11 cellular contexts compared by ENCODE assay signal in the genomic region with DNA sequence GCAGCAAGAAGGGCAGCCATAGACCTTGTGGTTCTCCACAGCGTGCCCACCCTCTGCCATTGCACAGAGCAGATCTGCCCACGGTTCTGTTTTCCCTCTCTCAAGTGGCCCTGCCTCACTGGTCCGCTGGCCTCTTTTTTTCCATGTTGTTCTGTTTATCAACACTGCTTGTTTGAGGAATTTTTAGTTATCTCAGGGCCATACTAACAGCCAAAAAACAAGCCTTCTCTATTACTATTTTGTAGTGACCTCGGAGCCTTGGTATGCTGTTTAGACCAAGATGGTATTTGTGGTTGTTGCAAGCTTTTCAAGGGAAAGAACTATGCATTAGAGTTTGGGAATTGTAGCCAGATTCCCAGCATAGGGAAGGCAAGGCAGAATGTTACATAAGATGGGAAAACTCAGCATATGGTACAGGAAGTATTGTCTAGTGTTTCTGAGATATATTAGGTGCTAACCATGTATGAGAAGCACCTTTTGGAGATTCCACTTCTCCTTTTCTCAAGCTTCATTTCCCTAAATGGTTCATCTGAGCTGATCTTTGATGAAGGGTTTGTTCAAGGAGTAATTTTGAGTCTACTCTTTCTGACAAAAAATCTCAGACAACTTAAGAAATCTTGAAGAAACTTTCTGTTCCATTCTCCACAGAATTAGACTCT.
A peak's percentile ranks its signal among the peaks of the same experiment; 100 is the strongest.
DNase-seq lines count a peak whose midpoint lies in the region; ATAC-seq lines count a peak whose summit lies in the region.
"Had no signal": no experiment of that assay in that cellular context is flagged by ENCODE, and none has a peak within 500 bp of the region (broad histone marks: within the 10 kb centered on the region; RNA-seq: fewer than 3 reads in every experiment).

No MANE protein-coding gene starts in this region.

- H3K9ac ChIP-seq in HUES6 (ENCODE audit: low read length), result no peak overlapping the region

- H3K4me3 ChIP-seq in HUES6 (ENCODE audit: low read depth, low read length), result no peak overlapping the region

- ATAC-seq in GM18498 (IDR thresholded peaks at IDR 0.05; ENCODE audit: unreplicated experiment) (no peak), HG03457 (IDR thresholded peaks at IDR 0.05; ENCODE audit: unreplicated experiment) (no peak)
- ATAC-seq: activated T-cell treated with anti-CD3 and anti-CD28 coated beads, Interleukin-2, amount 50 U/mL, for 72 hours had no signal

- peaks cover 68% of the 10 kb centered on the region for H3K36me3 ChIP-seq in HUES6 (ENCODE audit: control insufficient read depth, insufficient read depth, low read length)

- 0 out of 2 replicates have a peak overlapping the region, but pooled peaks have one; percentile 31 for H3K27ac ChIP-seq in HUES6 (ENCODE audit: low read depth, low read length)

- DNase-seq in AG20443 (ENCODE audit: low spot score) (peak; percentile 68), astrocyte of the hippocampus (ENCODE audit: low read depth, low spot score) (peak; percentile 90), medulla oblongata (ENCODE audit: extremely low spot score) (peak; percentile 36), epidermal melanocyte (ENCODE audit: insufficient read length, low spot score) (no peak)
- DNase-seq in stimulated activated CD4-positive, alpha-beta T cell treated with anti-CD3 and anti-CD28 coated beads, Interleukin-2, amount 100 ng/mL, for 24 hours, result no peak
- DNase-seq: activated T-cell treated with anti-CD3 and anti-CD28 coated beads, Interleukin-2, amount 50 U/mL, for 72 hours; midbrain; NCI-H2029 treated with DMSO at 0.1 percent for 48 hours had no signal

- peaks cover 4% of the 10 kb centered on the region; the same call in 1 of the 2 replicates for H3K4me1 ChIP-seq in HUES6 (ENCODE audit: control insufficient read depth, insufficient read depth, low read length)

- H3K9me3 ChIP-seq in HUES6 (ENCODE audit: control insufficient read depth, insufficient read depth, low read depth, low read length), result no peaks in the 10 kb centered on the region

- no peaks in the 10 kb centered on the region for H3K27me3 ChIP-seq in HUES6 (ENCODE audit: control insufficient read depth, insufficient read depth, low read length)

Comparison
In these comparisons a context has a peak if more than half of its experiments do, and no peak if none do; other contexts are left out.
1. DNase-seq: peak in AG20443 (single experiment), astrocyte of the hippocampus (single experiment) and medulla oblongata (single experiment); none in stimulated activated CD4-positive, alpha-beta T cell treated with anti-CD3 and anti-CD28 coated beads, Interleukin-2, amount 100 ng/mL, for 24 hours (0 of 2) and epidermal melanocyte (single experiment).